ENCODE assay signal across 21 cellular contexts in the genomic region with DNA sequence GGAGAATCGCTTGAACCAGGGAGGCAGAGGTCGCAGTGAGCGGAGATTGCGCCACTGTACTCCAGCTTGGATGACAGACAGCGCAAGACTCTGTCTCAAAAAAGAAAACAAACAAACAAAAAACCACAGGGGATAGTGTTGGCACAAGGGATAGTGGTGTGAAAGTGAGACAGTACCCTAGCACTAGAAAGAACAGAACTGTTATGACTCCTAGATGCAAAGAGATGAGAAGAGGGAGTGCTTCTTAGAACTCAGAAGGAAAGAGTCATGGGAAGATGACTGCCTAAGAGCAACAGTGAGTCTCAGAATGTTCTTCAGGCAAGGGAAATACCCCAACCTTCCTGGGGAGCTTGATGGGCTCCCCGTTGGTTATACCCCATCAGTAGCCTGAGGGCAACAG. TPM values are rescaled to one million over a fixed set of nuclear protein-coding genes. Genes with fewer than 3 reads are reported as not detected.
A peak's percentile ranks its signal among the peaks of the same experiment; 100 is the strongest.
DNase-seq lines count a peak whose midpoint lies in the region; ATAC-seq, FAIRE-seq and TF ChIP-seq lines count a peak whose summit lies in the region.
"Had no signal": no experiment of that assay in that cellular context is flagged by ENCODE, and none has a peak within 500 bp of the region (broad histone marks: within the 10 kb centered on the region; RNA-seq: fewer than 3 reads in every experiment).

No MANE protein-coding gene starts in this region.

- H3K27ac ChIP-seq in mammary epithelial cell (ENCODE audit: insufficient read depth, low read depth, low read length) (no peak overlapping the region), K562 (ENCODE audit: extremely low read depth, low read depth, low read length) (no peak overlapping the region; the same call in 2 of the 3 replicates)
- H3K27ac ChIP-seq: 22Rv1 had no signal

- ATAC-seq in K562 (no peak), GM18498 (IDR thresholded peaks at IDR 0.05; ENCODE audit: unreplicated experiment) (no peak)
- ATAC-seq: HCT116 had no signal

- H2AFZ ChIP-seq in mammary epithelial cell (ENCODE audit: low read depth, low read length) (no peak overlapping the region), K562 (ENCODE audit: low read depth, low read length) (peak overlapping the region; percentile 56)

- TF ChIP-seq POLR2A in K562 (conservative IDR thresholded peaks at IDR 0.05) = no peak

- H3K4me1 ChIP-seq in mammary epithelial cell (ENCODE audit: insufficient read depth, low read length) (no peaks in the 10 kb centered on the region), K562 (replicated peaks in 1 of 2; ENCODE audit: control insufficient read depth in 2 of 2, insufficient read depth in 2 of 2, low read length in 2 of 2) (peaks cover 0 to 10% of the 10 kb centered on the region in 2 experiments; a peak in 3 of 5 replicates)
- H3K4me1 ChIP-seq: Caco-2 had no signal

- H3K36me3 ChIP-seq in mammary epithelial cell (ENCODE audit: insufficient read depth, low read length) (no peaks in the 10 kb centered on the region), K562 (ENCODE audit: control insufficient read depth, insufficient read depth, low read length) (no peaks in the 10 kb centered on the region)

- DNase-seq in MCF 10A (ENCODE audit: unreplicated experiment) (peak; percentile 53), mammary epithelial cell (no peak), K562 (ENCODE audit: extremely low read depth in 1 of 4, low spot score in 3 of 4) (no peak), nephron progenitor cell (no peak), SW480 (ENCODE audit: low spot score) (no peak), inferior parietal cortex (ENCODE audit: extremely low spot score) (no peak), endothelial cell (ENCODE audit: low spot score) (no peak)
- DNase-seq: ACHN; C1 segment of cervical spinal cord; Caco-2; CD4-positive, alpha-beta memory T cell; DMS153; DND-41; H9 had no signal

- TF ChIP-seq EP300 in K562 (IDR thresholded peaks at IDR 0.05; ENCODE audit: low read length) = no peak

- dilution Hi-C loops in mammary epithelial cell (cut with HindIII; ENCODE audit: low sequenced_read_pairs) = no loop called here

- H3K4me3 Mint-ChIP-seq in MCF 10A (ENCODE audit: unreplicated experiment) (no peak overlapping the region), nephron progenitor cell (no peak overlapping the region), endothelial cell (ENCODE audit: unreplicated experiment) (no peak overlapping the region)
- H3K4me3 Mint-ChIP-seq: CD4-positive, alpha-beta memory T cell; H9 had no signal

- TF ChIP-seq CTCF in MCF 10A (IDR thresholded peaks at IDR 0.05; ENCODE audit: unreplicated experiment) (no peak), mammary epithelial cell (conservative IDR thresholded peaks at IDR 0.05 in 1 of 2, IDR thresholded peaks at IDR 0.05 in 1 of 2; ENCODE audit: extremely low read depth in 1 of 2, insufficient read depth in 1 of 2, low read depth in 1 of 2, low read length in 2 of 2) (no peak), K562 (IDR thresholded peaks at IDR 0.05 in 2 of 3, conservative IDR thresholded peaks at IDR 0.05 in 1 of 3; ENCODE audit: insufficient read depth in 2 of 3, low read depth in 1 of 3, low read length in 3 of 3) (no peak), nephron progenitor cell (IDR thresholded peaks at IDR 0.05) (no peak), endothelial cell (IDR thresholded peaks at IDR 0.05; ENCODE audit: unreplicated experiment) (no peak)

- H3K36me3 Mint-ChIP-seq in MCF 10A (ENCODE audit: insufficient read depth, unreplicated experiment) (no peaks in the 10 kb centered on the region), nephron progenitor cell (ENCODE audit: low read depth) (no peaks in the 10 kb centered on the region), endothelial cell (ENCODE audit: low read depth, unreplicated experiment) (no peaks in the 10 kb centered on the region)
- H3K36me3 Mint-ChIP-seq: CD4-positive, alpha-beta memory T cell had no signal

- in situ Hi-C loops in mammary epithelial cell (cut with MboI; ENCODE audit: low sequenced_read_pairs in 2 of 2) = no loop called here
- in situ Hi-C loops in K562 (cut with MboI) = no loop called here

- H3K9ac ChIP-seq in mammary epithelial cell (ENCODE audit: insufficient read depth, low read length) (no peak overlapping the region), K562 (ENCODE audit: insufficient read depth in 1 of 2, low read depth in 2 of 2, low read length in 2 of 2) (no peak overlapping the region)

- no peak for TF ChIP-seq RAD21 in K562 (CRISPR knock-in tag; conservative IDR thresholded peaks at IDR 0.05 in 1 of 2, IDR thresholded peaks at IDR 0.05 in 1 of 2)

- H3K4me1 Mint-ChIP-seq in MCF 10A (ENCODE audit: insufficient read depth, unreplicated experiment) (no peaks in the 10 kb centered on the region), nephron progenitor cell (peaks cover 4% of the 10 kb centered on the region), endothelial cell (ENCODE audit: unreplicated experiment) (peaks cover 7% of the 10 kb centered on the region)
- H3K4me1 Mint-ChIP-seq: CD4-positive, alpha-beta memory T cell had no signal

- H3K27me3 ChIP-seq in mammary epithelial cell (ENCODE audit: insufficient read depth, low read length) (no peaks in the 10 kb centered on the region), K562 (ENCODE audit: control insufficient read depth in 2 of 2, insufficient read depth in 2 of 2, low read length in 2 of 2) (no peaks in the 10 kb centered on the region)

- intact Hi-C loops in MCF 10A (cut with micrococcal nuclease) (no loop called here), mammary epithelial cell (cut with micrococcal nuclease) (no loop called here), K562 (cut with micrococcal nuclease) (no loop called here)

- no peaks in the 10 kb centered on the region for H3K9me3 ChIP-seq in mammary epithelial cell (replicated peaks; ENCODE audit: insufficient read depth, low read length)
- H3K9me3 ChIP-seq in K562 (replicated peaks; ENCODE audit: control insufficient read depth, insufficient read depth, low read depth, low read length) = no peaks in the 10 kb centered on the region
- H3K9me3 ChIP-seq: Caco-2 had no signal

- no peaks in the 10 kb centered on the region for H3K27me3 Mint-ChIP-seq in MCF 10A (ENCODE audit: insufficient read depth, unreplicated experiment)
- no peaks in the 10 kb centered on the region for H3K27me3 Mint-ChIP-seq in nephron progenitor cell (ENCODE audit: low read depth, poor library complexity)
- H3K27me3 Mint-ChIP-seq in endothelial cell (ENCODE audit: unreplicated experiment) = no peaks in the 10 kb centered on the region

- BruUV-seq in MCF 10A (replicated peaks; lab: Mats Ljungman, UMichigan) = no TSS peak
- no TSS peak for BruUV-seq in mammary epithelial cell (replicated peaks; lab: Mats Ljungman, UMichigan)
- no TSS peak for BruUV-seq in K562 (replicated peaks; lab: Mats Ljungman, UMichigan)

- H3K79me2 ChIP-seq in mammary epithelial cell (ENCODE audit: insufficient read depth, low read length) (no peaks in the 10 kb centered on the region), K562 (ENCODE audit: control insufficient read depth, insufficient read depth, low read length) (no peaks in the 10 kb centered on the region)

- H3K27ac Mint-ChIP-seq in MCF 10A (ENCODE audit: low read depth, unreplicated experiment) (no peak overlapping the region), nephron progenitor cell (peak overlapping the region; percentile 42), endothelial cell (ENCODE audit: unreplicated experiment) (no peak overlapping the region)
- H3K27ac Mint-ChIP-seq: CD4-positive, alpha-beta memory T cell; H9 had no signal

- POLR2A ChIA-PET in MCF 10A (lab: Yijun Ruan, JAX) (interaction anchor here (3.4 kb wide), 1 partner anchor 9 kb away, joined by 12 read pairs; no protein-coding TSS in a partner anchor), K562 (lab: Yijun Ruan, JAX) (interaction anchor here (0.6 to 1.6 kb wide), 2 partner anchors 10 to 19 kb away, joined by 3 to 4 read pairs; no protein-coding TSS in a partner anchor)

- H3K4me3 ChIP-seq in mammary epithelial cell (replicated peaks in 1 of 3; ENCODE audit: insufficient read depth in 1 of 3, low read depth in 2 of 3, low read length in 3 of 3) (no peak overlapping the region), K562 (no peak overlapping the region)

- no peaks in the 10 kb centered on the region for H3K9me1 ChIP-seq in K562 (ENCODE audit: control insufficient read depth, insufficient read depth, low read length)

- no peak for FAIRE-seq in K562 (lab: Jason Lieb, UNC)
- FAIRE-seq: A204.1, G401.6, GM12892, GM18507 had no signal

- H3K4me2 ChIP-seq in mammary epithelial cell (ENCODE audit: insufficient read depth, low read depth, low read length) (no peak overlapping the region), K562 (ENCODE audit: insufficient read depth, low read length) (no peak overlapping the region)

- CTCF ChIA-PET in MCF 10A (lab: Yijun Ruan, JAX) = interaction anchor here (0.6 to 3.0 kb wide), 2 partner anchors 13 to 16 kb away, joined by 3 to 9 read pairs; no protein-coding TSS in a partner anchor
- CTCF ChIA-PET in mammary epithelial cell (lab: Charles Lee; ENCODE audit: low non-redundant PET) = no interaction called here
- CTCF ChIA-PET in K562 (lab: Yijun Ruan, JAX; ENCODE audit: low intra/inter-chr PET ratio) = no interaction called here

- WGBS in mammary epithelial cell (ENCODE audit: low coverage, missing lambda C conversion rate) = 85% methylated on average over 6 of the region's 6 CpGs
- 73% methylated on average over 6 of the region's 6 CpGs for WGBS in K562 (ENCODE audit: insufficient coverage, low coverage, missing lambda C conversion rate)

- H4K20me1 ChIP-seq in mammary epithelial cell (ENCODE audit: insufficient read depth, low read length) (no peaks in the 10 kb centered on the region), K562 (replicated peaks; ENCODE audit: control insufficient read depth, insufficient read depth, low read length) (no peaks in the 10 kb centered on the region)

- no peaks in the 10 kb centered on the region for H3K9me3 Mint-ChIP-seq in MCF 10A (ENCODE audit: unreplicated experiment)
- no peaks in the 10 kb centered on the region for H3K9me3 Mint-ChIP-seq in nephron progenitor cell
- no peaks in the 10 kb centered on the region for H3K9me3 Mint-ChIP-seq in endothelial cell (ENCODE audit: unreplicated experiment)
- H3K9me3 Mint-ChIP-seq: CD4-positive, alpha-beta memory T cell had no signal

RNA-seq across cellular contexts. Expression of a gene that starts 17.8 kb away (rescaled TPM):
- total RNA-seq in MCF 10A (2022) (61.0 and 73.6 TPM in 2 replicates), mammary epithelial cell (10 to 100 TPM; 41.7 to 45.3 TPM), K562 (2014; rRNA removed) (19.8 and 25.6 TPM in 2 replicates), K562 (2014; rRNA removed; fragmentation: Illumina TruSeq; extraction: Trizol) (48.4 and 52.8 TPM in 2 replicates), K562 (2015; rRNA removed; fragmentation: Illumina TruSeq; extraction: Trizol) (35.6 and 40.3 TPM in 2 replicates), K562 (2021) (45.5 and 52.1 TPM in 2 replicates), endothelial cell (ENCODE audit: unreplicated experiment) (26.7 TPM)
- polyA plus RNA-seq in mammary epithelial cell (14.2 TPM), K562 (2011; rRNA removed) (48.1 and 50.8 TPM in 2 replicates), K562 (2014; fragmentation: Illumina TruSeq; extraction: Trizol) (33.8 and 40.9 TPM in 2 replicates), K562 (2014; fragmentation: Nextera tagmentation; extraction: Ambion mirVana) (1 to 10 TPM; 3.4 to 5.2 TPM), K562 (2014; rRNA removed) (20.5 and 24.6 TPM in 2 replicates)
- 8.1 TPM for polyA minus RNA-seq in mammary epithelial cell
- total RNA-seq in K562 (2011; cell fraction: chromatin; rRNA removed; ENCODE audit: low replicate concordance) = 24.6 and 62.7 TPM in 2 replicates
- total RNA-seq in K562 (2011; cell fraction: nucleolus; rRNA removed) = 10.2 and 12.2 TPM in 2 replicates
- 20.5 and 33.6 TPM in 2 replicates for total RNA-seq in K562 (2011; cell fraction: nucleoplasm; rRNA removed)
- polyA plus RNA-seq in K562 (2011; cell fraction: cytosol; rRNA removed) = 7.2 and 16.9 TPM in 2 replicates
- polyA plus RNA-seq in K562 (2011; cell fraction: nucleus; rRNA removed) = 13.6 and 18.5 TPM in 2 replicates
- polyA plus RNA-seq in K562 (2012) = 15.7 and 17.7 TPM in 2 replicates
- polyA minus RNA-seq in K562 (2011; rRNA and poly(A)+ RNA removed) = 130 and 160 TPM in 2 replicates
- polyA minus RNA-seq in K562 (2011; cell fraction: cytosol; rRNA and poly(A)+ RNA removed) = 30.0 and 37.1 TPM in 2 replicates
- 15.2 and 27.8 TPM in 2 replicates for polyA minus RNA-seq in K562 (2011; cell fraction: nucleus; rRNA and poly(A)+ RNA removed)

RNA-seq across cellular contexts. Expression of a gene that starts 36.4 kb away (rescaled TPM):
- total RNA-seq in MCF 10A (2022) (26.5 and 33.1 TPM in 2 replicates), mammary epithelial cell (10 to 100 TPM; 24.8 to 30.0 TPM), K562 (2014; rRNA removed) (22.0 and 31.8 TPM in 2 replicates), K562 (2014; rRNA removed; fragmentation: Illumina TruSeq; extraction: Trizol) (49.3 and 58.4 TPM in 2 replicates), K562 (2015; rRNA removed; fragmentation: Illumina TruSeq; extraction: Trizol) (48.6 and 53.4 TPM in 2 replicates), K562 (2021) (39.3 and 39.4 TPM in 2 replicates), endothelial cell (ENCODE audit: unreplicated experiment) (41.5 TPM)
- polyA plus RNA-seq in mammary epithelial cell (19.6 TPM), K562 (2011; rRNA removed) (55.3 and 62.9 TPM in 2 replicates), K562 (2014; fragmentation: Illumina TruSeq; extraction: Trizol) (43.6 and 59.4 TPM in 2 replicates), K562 (2014; fragmentation: Nextera tagmentation; extraction: Ambion mirVana) (10 to 100 TPM; 27.9 to 39.2 TPM), K562 (2014; rRNA removed) (25.0 and 28.5 TPM in 2 replicates)
- 12.6 TPM for polyA minus RNA-seq in mammary epithelial cell
- total RNA-seq in K562 (2011; cell fraction: chromatin; rRNA removed; ENCODE audit: low replicate concordance) = 30.0 and 80.0 TPM in 2 replicates
- 14.7 and 21.7 TPM in 2 replicates for total RNA-seq in K562 (2011; cell fraction: nucleolus; rRNA removed)
- total RNA-seq in K562 (2011; cell fraction: nucleoplasm; rRNA removed) = 29.6 and 45.3 TPM in 2 replicates
- polyA plus RNA-seq in K562 (2011; cell fraction: cytosol; rRNA removed) = 14.4 and 26.4 TPM in 2 replicates
- 42.9 and 58.3 TPM in 2 replicates for polyA plus RNA-seq in K562 (2011; cell fraction: nucleus; rRNA removed)
- 16.6 and 18.0 TPM in 2 replicates for polyA plus RNA-seq in K562 (2012)
- 98.9 and 99.4 TPM in 2 replicates for polyA minus RNA-seq in K562 (2011; rRNA and poly(A)+ RNA removed)
- 23.1 and 37.2 TPM in 2 replicates for polyA minus RNA-seq in K562 (2011; cell fraction: cytosol; rRNA and poly(A)+ RNA removed)
- polyA minus RNA-seq in K562 (2011; cell fraction: nucleus; rRNA and poly(A)+ RNA removed) = 39.9 and 67.8 TPM in 2 replicates
